Comparison of ENCODE assay signal across 22 cellular contexts in genomic region chr9:23686896-23687295, GRCh38.
"Had no signal": no experiment of that assay in that cellular context is flagged by ENCODE, and none has a peak within 500 bp of the region (broad histone marks: within the 10 kb centered on the region; RNA-seq: fewer than 3 reads in every experiment).

No MANE protein-coding gene starts in this region.

- DNase-seq: activated CD4-positive, alpha-beta T cell treated with anti-CD3 and anti-CD28 coated beads for 48 hours; activated CD4-positive, alpha-beta T cell treated with anti-CD3 and anti-CD28 coated beads, Interleukin-2, amount 50 U/mL, for 4 hours; activated CD4-positive, CD25-positive, alpha-beta regulatory T cell treated with anti-CD3 and anti-CD28 coated beads, Interleukin-2, amount 50 U/mL, for 72 hours; activated CD8-positive, alpha-beta memory T cell treated with anti-CD3 and anti-CD28 coated beads, Interleukin-2, amount 50 U/mL, for 48 hours; activated CD8-positive, alpha-beta T cell treated with anti-CD3 and anti-CD28 coated beads, Interleukin-2, amount 10 ng/mL, durations not matched to agents 7 days and 5 days; activated effector memory CD4-positive, alpha-beta T cell treated with Interleukin-2 at 50 U/mL for 16 hours; activated naive CD4-positive, alpha-beta T cell; activated T-cell treated with anti-CD3 and anti-CD28 coated beads, Interleukin-2, amount 50 U/mL, for 1 hour; aorta; brain microvascular endothelial cell; MM.1S; NCI-H1105; NCI-H1436; NCI-H187; NCI-H2081; NCI-H510A treated with DMSO at 0.1 percent for 48 hours; SK-N-SH had no signal

- H3K4me3 Mint-ChIP-seq: activated CD8-positive, alpha-beta T cell treated with anti-CD3 and anti-CD28 coated beads, Interleukin-2, amount 10 ng/mL, durations not matched to agents 7 days and 5 days; activated naive CD4-positive, alpha-beta T cell treated with anti-CD3 and anti-CD28 coated beads, Interleukin-2, amount 50 U/mL, for 24 hours; T-helper 1 cell treated with Interleukin-12 subunit alpha and Interleukin-12 subunit beta and Interleukin-4 antibody, amounts not matched to agents 30 μg/mL and 1 μg/mL, for 36 hours; WTC11 had no signal

- H3K27me3 ChIP-seq: brain microvascular endothelial cell, cardiac muscle cell had no signal

- H3K4me2 ChIP-seq: KMS-11, SK-N-SH had no signal

- H3K27me3 Mint-ChIP-seq: activated naive CD4-positive, alpha-beta T cell treated with anti-CD3 and anti-CD28 coated beads, Interleukin-2, amount 50 U/mL, for 24 hours had no signal

- H3K9me3 ChIP-seq: SK-N-SH had no signal

- H3K36me3 Mint-ChIP-seq: activated naive CD4-positive, alpha-beta T cell treated with anti-CD3 and anti-CD28 coated beads, Interleukin-2, amount 50 U/mL, for 24 hours had no signal

- H3K27ac ChIP-seq: brain microvascular endothelial cell, cardiac muscle cell, KMS-11 had no signal

- H3K36me3 ChIP-seq: brain microvascular endothelial cell, cardiac muscle cell had no signal

- H3K9me3 Mint-ChIP-seq: WTC11 had no signal

- H3K4me3 ChIP-seq: cardiac muscle cell had no signal

- H3K4me1 Mint-ChIP-seq: activated naive CD4-positive, alpha-beta T cell treated with anti-CD3 and anti-CD28 coated beads, Interleukin-2, amount 50 U/mL, for 24 hours had no signal

- H3K27ac Mint-ChIP-seq: activated CD8-positive, alpha-beta T cell treated with anti-CD3 and anti-CD28 coated beads, Interleukin-2, amount 10 ng/mL, durations not matched to agents 7 days and 5 days; activated naive CD4-positive, alpha-beta T cell treated with anti-CD3 and anti-CD28 coated beads, Interleukin-2, amount 50 U/mL, for 24 hours; T-helper 1 cell treated with Interleukin-12 subunit alpha and Interleukin-12 subunit beta and Interleukin-4 antibody, amounts not matched to agents 30 μg/mL and 1 μg/mL, for 36 hours had no signal

- H3K9ac ChIP-seq: KMS-11, SK-N-SH had no signal
